2 cellular contexts compared by ENCODE assay signal in the genomic region with DNA sequence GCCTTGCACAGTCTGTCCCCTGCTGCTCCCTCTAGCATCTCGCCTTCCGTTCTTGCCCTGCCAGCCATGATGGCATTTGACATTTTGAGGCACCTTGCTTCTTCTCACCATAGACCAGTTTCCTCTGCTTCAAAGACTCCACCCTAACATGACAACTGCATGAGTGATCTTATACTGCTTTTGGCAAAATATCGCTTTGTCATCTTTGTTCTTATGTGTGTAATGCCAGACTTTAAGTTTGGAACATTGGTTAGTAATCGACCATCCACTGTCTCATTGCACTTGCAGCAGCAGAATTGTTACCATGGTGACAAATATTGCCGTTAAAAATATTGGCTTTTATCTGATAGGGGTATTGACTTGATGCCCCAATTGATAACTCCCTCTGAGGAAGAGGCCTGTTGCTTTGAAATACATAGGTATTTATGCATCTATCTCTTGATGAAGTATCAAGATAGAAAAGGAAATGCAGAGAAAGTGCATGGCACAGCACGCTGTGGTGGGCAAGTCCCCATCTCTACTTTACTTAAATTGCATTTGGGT.
TF ChIP-seq lines count a peak whose summit lies in the region.

No MANE protein-coding gene starts in this region.

TF ChIP-seq in A549, 52 proteins besides CTCF, POLR2A, EP300 and RAD21:
- TF ChIP-seq MAFK (IDR thresholded peaks at IDR 0.05; ENCODE audit: partially characterized antibody) (peak; percentile 4), HOXB13 (CRISPR knock-in tag; IDR thresholded peaks at IDR 0.05; ENCODE audit: low read depth) (no peak)

TF ChIP-seq in GM12878, 131 proteins besides CTCF, POLR2A, EP300 and RAD21:
- TF ChIP-seq, protein P1, sequence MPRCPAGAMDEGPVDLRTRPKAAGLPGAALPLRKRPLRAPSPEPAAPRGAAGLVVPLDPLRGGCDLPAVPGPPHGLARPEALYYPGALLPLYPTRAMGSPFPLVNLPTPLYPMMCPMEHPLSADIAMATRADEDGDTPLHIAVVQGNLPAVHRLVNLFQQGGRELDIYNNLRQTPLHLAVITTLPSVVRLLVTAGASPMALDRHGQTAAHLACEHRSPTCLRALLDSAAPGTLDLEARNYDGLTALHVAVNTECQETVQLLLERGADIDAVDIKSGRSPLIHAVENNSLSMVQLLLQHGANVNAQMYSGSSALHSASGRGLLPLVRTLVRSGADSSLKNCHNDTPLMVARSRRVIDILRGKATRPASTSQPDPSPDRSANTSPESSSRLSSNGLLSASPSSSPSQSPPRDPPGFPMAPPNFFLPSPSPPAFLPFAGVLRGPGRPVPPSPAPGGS (IDR thresholded peaks at IDR 0.05; ENCODE audit: borderline replicate concordance, insufficient read depth, low read depth, low read length, poor library complexity, severe bottlenecking), result peak; percentile 59
- TF ChIP-seq MTA3 (IDR thresholded peaks at IDR 0.05; ENCODE audit: borderline replicate concordance, low read length) (no peak), HDGF (IDR thresholded peaks at IDR 0.05) (no peak), SPI1 (IDR thresholded peaks at IDR 0.05; ENCODE audit: borderline replicate concordance, insufficient read depth, low read depth, low read length) (no peak)
